11 cellular contexts compared by ENCODE assay signal in genomic region chr15:68797589-68798377, GRCh38. TPM values are rescaled to one million over a fixed set of nuclear protein-coding genes. Genes with fewer than 3 reads are reported as not detected.
DNase-seq lines count a peak whose midpoint lies in the region; ATAC-seq and TF ChIP-seq lines count a peak whose summit lies in the region.
"Had no signal": no experiment of that assay in that cellular context is flagged by ENCODE, and none has a peak within 500 bp of the region (broad histone marks: within the 10 kb centered on the region; RNA-seq: fewer than 3 reads in every experiment).

No MANE protein-coding gene starts in this region.

- no peak for TF ChIP-seq CTCF in osteoblast (IDR thresholded peaks at IDR 0.05; ENCODE audit: extremely low read depth, low read depth, low read length)

- ATAC-seq in T-helper 17 cell (no peak), HG03439 (IDR thresholded peaks at IDR 0.05; ENCODE audit: unreplicated experiment) (no peak), GM18498 (IDR thresholded peaks at IDR 0.05; ENCODE audit: unreplicated experiment) (no peak)
- ATAC-seq in activated CD4-positive, CD25-positive, alpha-beta regulatory T cell treated with anti-CD3 and anti-CD28 coated beads, Interleukin-2, amount 50 U/mL, for 24 hours: no peak

- peak; percentile 8 for TF ChIP-seq POLR2A in erythroblast (IDR thresholded peaks at IDR 0.05; ENCODE audit: low read length)

- no peak overlapping the region for H3K27ac ChIP-seq in osteoblast (ENCODE audit: low read depth, low read length)
- H3K27ac ChIP-seq: SK-N-MC had no signal

- H3K4me3 ChIP-seq in osteoblast (ENCODE audit: insufficient read depth, low read length): no peak overlapping the region
- H3K4me3 ChIP-seq: SK-N-MC had no signal

- no peaks in the 10 kb centered on the region for H3K36me3 ChIP-seq in osteoblast (ENCODE audit: insufficient read depth, low read length)

- H3K9me3 ChIP-seq in T-helper 17 cell (ENCODE audit: control insufficient read depth, low read length, poor library complexity, severe bottlenecking): no peaks in the 10 kb centered on the region
- no peaks in the 10 kb centered on the region for H3K9me3 ChIP-seq in osteoblast (ENCODE audit: low read depth, low read length)

- H3K4me2 ChIP-seq in osteoblast (ENCODE audit: insufficient read depth, low read length): no peak overlapping the region

- H3K4me3 Mint-ChIP-seq in T-helper 17 cell: peak overlapping the region; percentile 71

- peak overlapping the region; percentile 86 for H3K27ac Mint-ChIP-seq in T-helper 17 cell

- peaks cover 21% of the 10 kb centered on the region for H3K4me1 ChIP-seq in osteoblast (ENCODE audit: insufficient read depth, low read length)

- H3K36me3 Mint-ChIP-seq in T-helper 17 cell (ENCODE audit: low read depth): peaks cover 2% of the 10 kb centered on the region

- H3K27me3 ChIP-seq in osteoblast (ENCODE audit: insufficient read depth, low read length): no peaks in the 10 kb centered on the region

- no peaks in the 10 kb centered on the region for H3K27me3 Mint-ChIP-seq in T-helper 17 cell

- no peak overlapping the region for H2AFZ ChIP-seq in osteoblast (ENCODE audit: low read length)

- H4K20me1 ChIP-seq in osteoblast (ENCODE audit: insufficient read depth, low read length): peaks cover 31% of the 10 kb centered on the region

- H3K4me1 Mint-ChIP-seq in T-helper 17 cell: peaks cover 71% of the 10 kb centered on the region

- DNase-seq in D341Med (ENCODE audit: low spot score): peak; percentile 61
- DNase-seq in T-helper 17 cell: no peak
- peak; percentile 85 to 90 for DNase-seq in erythroblast (lab: John Stamatoyannopoulos, UW)
- DNase-seq in osteoblast (ENCODE audit: insufficient read length, low spot score, missing footprints): peak; percentile 75
- no peak for DNase-seq in NCI-H187 (lab: John Stamatoyannopoulos, UW)
- DNase-seq: DMS53, NCI-H1436 had no signal

- peaks cover 65% of the 10 kb centered on the region for H3K79me2 ChIP-seq in osteoblast (ENCODE audit: insufficient read depth, low read length)

RNA-seq across cellular contexts. Expression of gene ANP32A, which starts 22.9 kb away (rescaled TPM):
- total RNA-seq in T-helper 17 cell (10 to 100 TPM; 78.7 to 83.3 TPM), osteoblast (27.4 and 29.7 TPM in 2 replicates)

Comparison
In these comparisons a context has a peak if more than half of its experiments do, and no peak if none do; other contexts are left out.
1. DNase-seq: peak in D341Med (single experiment), erythroblast (2 of 2) and osteoblast (single experiment); none in T-helper 17 cell (0 of 3) and NCI-H187 (0 of 2).